In the genomic region with DNA sequence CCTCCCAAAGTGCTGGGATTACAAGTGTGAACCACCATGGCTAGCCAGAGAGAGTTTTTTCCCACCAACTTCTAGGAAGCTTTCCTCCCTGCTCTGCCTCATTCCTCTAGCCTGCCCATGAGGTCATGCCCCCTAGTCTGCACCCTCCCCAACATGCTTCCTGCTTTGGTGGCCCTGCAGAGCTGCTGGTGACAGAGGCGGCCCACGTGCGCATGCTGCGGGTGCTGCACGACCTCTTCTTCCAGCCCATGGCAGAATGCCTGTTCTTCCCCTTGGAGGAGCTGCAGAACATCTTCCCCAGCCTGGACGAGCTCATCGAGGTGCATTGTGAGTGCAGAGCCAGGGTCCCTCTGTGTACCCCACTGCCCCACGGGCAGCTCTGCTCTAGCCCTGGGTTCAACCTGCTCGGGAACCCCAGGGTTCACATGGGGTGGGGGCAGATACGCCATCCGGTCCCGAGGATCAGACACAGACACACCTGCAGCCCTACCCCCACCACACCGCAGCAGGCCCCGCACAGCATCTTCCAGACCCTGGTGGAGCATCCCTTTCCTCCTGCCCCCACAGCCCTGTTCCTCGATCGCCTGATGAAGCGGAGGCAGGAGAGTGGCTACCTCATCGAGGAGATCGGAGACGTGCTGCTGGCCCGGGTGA, we compare ENCODE assay signal across 28 cellular contexts. TPM values are rescaled to one million over a fixed set of nuclear protein-coding genes. Genes with fewer than 3 reads are reported as not detected.
"Had no signal": no experiment of that assay in that cellular context is flagged by ENCODE, and none has a peak within 500 bp of the region (broad histone marks: within the 10 kb centered on the region; RNA-seq: fewer than 3 reads in every experiment).

No MANE protein-coding gene starts in this region.

- H3K4me1 Mint-ChIP-seq: neural progenitor cell had no signal

- H3K27ac Mint-ChIP-seq: activated T-helper 2 cell treated with anti-CD3 and anti-CD28 coated beads, Interferon-gamma antibody, Interleukin-2, Interleukin-4, amounts not matched to agents 10 μg/mL and 5 μg/mL and 100 μg/mL, durations not matched to agents 14 hours and 24 hours and 36 hours; neural progenitor cell; progenitor cell of endocrine pancreas; type B pancreatic cell had no signal

- H3K27ac ChIP-seq: coronary artery, esophagus muscularis mucosa, left lung, neural progenitor cell, sigmoid colon, thoracic aorta, VCaP had no signal

- DNase-seq: activated CD4-positive, CD25-positive, alpha-beta regulatory T cell treated with anti-CD3 and anti-CD28 coated beads, Interleukin-2, amount 50 U/mL, for 72 hours; amygdala; hippocampal formation; kidney glomerular epithelial cell; naive B cell; retina; sigmoid colon; stimulated activated CD4-positive, alpha-beta T cell treated with anti-CD3 and anti-CD28 coated beads, Interleukin-15, amount 100 ng/mL, for 24 hours; stimulated activated naive CD4-positive, alpha-beta T cell had no signal

- ATAC-seq: activated naive CD4-positive, alpha-beta T cell treated with anti-CD3 and anti-CD28 coated beads, Interleukin-2, amount 50 U/mL, for 72 hours; left lung; SK-N-SH treated with all-trans-retinoic acid at 6 μM for 48 hours had no signal

- H3K4me3 Mint-ChIP-seq: naive B cell, neural progenitor cell, type B pancreatic cell had no signal

- H3K9me3 Mint-ChIP-seq: activated naive CD4-positive, alpha-beta T cell treated with anti-CD3 and anti-CD28 coated beads, Interleukin-2, amount 50 U/mL, for 72 hours; activated T-helper 2 cell treated with anti-CD3 and anti-CD28 coated beads, Interferon-gamma antibody, Interleukin-2, Interleukin-4, amounts not matched to agents 10 μg/mL and 5 μg/mL and 100 μg/mL, durations not matched to agents 14 hours and 24 hours and 36 hours; naive B cell; neural progenitor cell; type B pancreatic cell had no signal

- H3K27me3 Mint-ChIP-seq: naive B cell, progenitor cell of endocrine pancreas, type B pancreatic cell had no signal

RNA-seq across cellular contexts. Expression of gene CD79A, which starts 24.8 kb away (rescaled TPM):
- total RNA-seq: bronchial epithelial cell, frontal cortex, sigmoid colon, smooth muscle cell, thoracic aorta had no signal

RNA-seq across cellular contexts. Expression of gene ERFL, which starts 26.4 kb away (rescaled TPM):
- total RNA-seq: frontal cortex, sigmoid colon had no signal

RNA-seq across cellular contexts. Expression of gene DMRTC2, which starts 57.0 kb away (rescaled TPM):
- total RNA-seq: activated naive CD4-positive, alpha-beta T cell treated with anti-CD3 and anti-CD28 coated beads, Interleukin-2, amount 50 U/mL, for 72 hours; activated T-helper 2 cell treated with anti-CD3 and anti-CD28 coated beads, Interferon-gamma antibody, Interleukin-2, Interleukin-4, amounts not matched to agents 10 μg/mL and 5 μg/mL and 100 μg/mL, durations not matched to agents 14 hours and 24 hours and 36 hours; bronchial epithelial cell; esophagus muscularis mucosa; frontal cortex; left lung; lung; mesenteric fat pad; mucosa of gallbladder; osteoblast; progenitor cell of endocrine pancreas; sigmoid colon; smooth muscle cell; T-helper 2 cell treated with Interferon-gamma antibody and Interleukin-4, amounts not matched to agents 100 ng/mL and 5 ng/mL, for 36 hours; thoracic aorta had no signal
